In the genomic region with DNA sequence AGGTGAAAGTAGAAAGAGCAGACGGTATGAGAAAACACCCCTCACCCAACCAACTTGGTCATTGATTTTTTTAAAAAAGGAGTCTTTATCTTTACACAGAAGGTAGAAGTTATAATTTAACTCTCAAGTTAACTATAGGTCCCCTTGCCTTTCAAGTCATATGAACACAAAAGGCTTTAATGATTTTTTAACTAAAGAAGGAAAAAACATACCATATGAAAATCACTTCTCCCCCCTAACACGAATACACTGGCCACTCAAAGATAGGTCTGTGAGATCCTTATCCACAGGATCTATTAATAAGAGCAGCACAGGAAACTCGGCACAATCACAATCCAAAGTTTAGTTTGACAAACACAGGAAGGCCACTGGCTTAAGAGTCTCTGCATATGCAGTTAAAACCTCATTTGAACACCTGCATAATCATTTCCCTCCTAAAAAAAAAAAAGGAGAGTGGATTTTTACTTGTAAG, we compare ENCODE assay signal across 15 cellular contexts.
"Had no signal": no experiment of that assay in that cellular context is flagged by ENCODE, and none has a peak within 500 bp of the region (broad histone marks: within the 10 kb centered on the region; RNA-seq: fewer than 3 reads in every experiment).

No MANE protein-coding gene starts in this region.

- H3K36me3 Mint-ChIP-seq: stimulated activated naive B cell treated with anti-CD40 and anti-IgM and Interleukin-4, amounts not matched to agents 10 μg/mL and 1 μg/mL and 100 μg/mL, for 72 hours had no signal

- H3K9me3 ChIP-seq: tibial nerve, vagina had no signal

- H3K4me3 ChIP-seq: coronary artery, smooth muscle cell, tibial nerve, vagina had no signal

- H3K4me1 ChIP-seq: tibial nerve, vagina had no signal

- H3K36me3 ChIP-seq: tibial nerve, vagina, WERI-Rb-1 had no signal

- H3K27me3 Mint-ChIP-seq: stimulated activated naive B cell treated with anti-CD40 and anti-IgM and Interleukin-4, amounts not matched to agents 10 μg/mL and 1 μg/mL and 100 μg/mL, for 72 hours had no signal

- H3K9me3 Mint-ChIP-seq: activated CD4-positive, alpha-beta memory T cell treated with anti-CD3 and anti-CD28 coated beads, Interleukin-2, amount 10 ng/mL, durations not matched to agents 7 days and 5 days; effector memory CD8-positive, alpha-beta T cell; stimulated activated naive B cell treated with anti-CD40 and anti-IgM and Interleukin-4, amounts not matched to agents 10 μg/mL and 1 μg/mL and 100 μg/mL, for 72 hours had no signal

- H3K27ac ChIP-seq: coronary artery, tibial nerve, vagina, WERI-Rb-1 had no signal

- FAIRE-seq: astrocyte had no signal

- H3K27me3 ChIP-seq: tibial nerve, vagina had no signal

- H3K4me1 Mint-ChIP-seq: activated CD4-positive, alpha-beta memory T cell treated with anti-CD3 and anti-CD28 coated beads, Interleukin-2, amount 10 ng/mL, durations not matched to agents 7 days and 5 days; activated CD4-positive, alpha-beta T cell treated with anti-CD3 and anti-CD28 coated beads for 36 hours; stimulated activated naive B cell treated with anti-CD40 and anti-IgM and Interleukin-4, amounts not matched to agents 10 μg/mL and 1 μg/mL and 100 μg/mL, for 72 hours had no signal

- DNase-seq: activated CD4-positive, alpha-beta memory T cell treated with anti-CD3 and anti-CD28 coated beads, Interleukin-2, amount 10 ng/mL, durations not matched to agents 7 days and 5 days; activated CD4-positive, alpha-beta T cell treated with anti-CD3 and anti-CD28 coated beads for 36 hours; activated CD8-positive, alpha-beta memory T cell treated with anti-CD3 and anti-CD28 coated beads, Interleukin-2, amount 50 U/mL, for 4 hours; activated naive CD4-positive, alpha-beta T cell; caudate nucleus; effector memory CD8-positive, alpha-beta T cell; mesenchymal stem cell; stimulated activated naive B cell treated with anti-CD40 and anti-IgM and Interleukin-4, amounts not matched to agents 10 μg/mL and 1 μg/mL and 100 μg/mL, for 72 hours; T-helper 9 cell; WERI-Rb-1 had no signal

- H3K27ac Mint-ChIP-seq: activated CD4-positive, alpha-beta memory T cell treated with anti-CD3 and anti-CD28 coated beads, Interleukin-2, amount 10 ng/mL, durations not matched to agents 7 days and 5 days; activated CD4-positive, alpha-beta T cell treated with anti-CD3 and anti-CD28 coated beads for 36 hours; effector memory CD8-positive, alpha-beta T cell; stimulated activated naive B cell treated with anti-CD40 and anti-IgM and Interleukin-4, amounts not matched to agents 10 μg/mL and 1 μg/mL and 100 μg/mL, for 72 hours had no signal

- ATAC-seq: activated CD4-positive, alpha-beta T cell treated with anti-CD3 and anti-CD28 coated beads for 36 hours; effector memory CD8-positive, alpha-beta T cell; stimulated activated naive B cell treated with anti-CD40 and anti-IgM and Interleukin-4, amounts not matched to agents 10 μg/mL and 1 μg/mL and 100 μg/mL, for 72 hours had no signal

- H3K4me3 Mint-ChIP-seq: activated CD4-positive, alpha-beta memory T cell treated with anti-CD3 and anti-CD28 coated beads, Interleukin-2, amount 10 ng/mL, durations not matched to agents 7 days and 5 days; activated CD4-positive, alpha-beta T cell treated with anti-CD3 and anti-CD28 coated beads for 36 hours; effector memory CD8-positive, alpha-beta T cell; stimulated activated naive B cell treated with anti-CD40 and anti-IgM and Interleukin-4, amounts not matched to agents 10 μg/mL and 1 μg/mL and 100 μg/mL, for 72 hours had no signal

- H3K4me2 ChIP-seq: smooth muscle cell had no signal
